8 cellular contexts compared by ENCODE assay signal in the genomic region with DNA sequence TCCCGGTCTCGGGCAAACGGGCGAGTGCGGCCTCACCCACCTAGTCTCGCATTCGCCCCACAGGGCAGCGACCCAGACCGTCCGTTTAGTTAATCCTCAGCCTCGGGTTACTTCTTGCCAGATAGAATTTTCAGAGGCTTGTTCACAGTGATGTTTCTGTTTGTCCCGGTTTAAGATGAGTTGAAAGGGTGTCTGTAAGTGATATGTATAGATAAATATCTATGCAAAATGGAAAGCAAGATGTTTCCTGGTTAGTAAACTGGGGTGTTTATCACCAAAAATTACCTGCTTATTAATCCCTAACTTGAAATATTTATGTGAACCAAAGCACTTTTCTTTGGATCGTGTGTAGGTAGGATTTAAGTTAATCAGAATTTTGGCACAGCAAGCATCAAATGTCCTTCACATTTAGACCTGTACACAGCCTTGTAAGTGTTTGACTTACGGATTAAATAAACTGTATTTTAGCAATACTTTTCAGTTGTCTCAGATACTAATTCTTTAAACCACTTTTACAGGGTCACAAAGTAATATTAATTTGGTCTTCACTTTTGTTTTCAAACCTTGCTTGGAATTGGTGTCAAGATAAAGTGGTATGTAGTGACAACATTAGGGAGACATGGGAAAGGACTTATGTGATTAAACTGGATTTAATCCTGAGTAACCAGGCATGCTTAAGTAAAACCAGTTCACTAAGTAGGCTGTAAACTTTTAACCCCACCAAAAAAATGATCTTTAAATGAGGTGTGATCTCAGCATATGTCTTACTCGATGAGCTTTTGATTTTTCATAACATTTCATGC. TPM values are rescaled to one million over a fixed set of nuclear protein-coding genes. Genes with fewer than 3 reads are reported as not detected.
DNase-seq lines count a peak whose midpoint lies in the region; ATAC-seq and TF ChIP-seq lines count a peak whose summit lies in the region.

No MANE protein-coding gene starts in this region.

- peak overlapping the region; percentile 99 for H3K27ac ChIP-seq in urinary bladder (ENCODE audit: low read depth)

- H3K36me3 ChIP-seq in urinary bladder (ENCODE audit: insufficient read depth), result no peaks in the 10 kb centered on the region

- DNase-seq in NCI-H226 (peak; percentile 18), cardiac fibroblast (ENCODE audit: low read depth in 2 of 2) (peak in 1 of 2 donors; percentile 54), lung microvascular endothelial cell (ENCODE audit: low read depth in 2 of 2) (peak; percentile 17 to 20)
- DNase-seq in activated CD8-positive, alpha-beta memory T cell treated with anti-CD3 and anti-CD28 coated beads, Interleukin-2, amount 50 U/mL, for 48 hours, result no peak

- no peak for TF ChIP-seq CTCF in cardiac fibroblast (IDR thresholded peaks at IDR 0.05; ENCODE audit: low read depth, low read length)

- ATAC-seq in HG02588 (IDR thresholded peaks at IDR 0.05; ENCODE audit: unreplicated experiment), result no peak
- no peak for ATAC-seq in HG03520 (IDR thresholded peaks at IDR 0.05; ENCODE audit: unreplicated experiment)

- peaks cover 4% of the 10 kb centered on the region for H3K4me1 ChIP-seq in urinary bladder (ENCODE audit: insufficient read depth)

- WGBS in urinary bladder, result under 1% methylated on average over 15 of the region's 15 CpGs

- H3K4me3 ChIP-seq in GM08714 (ENCODE audit: low read length), result peak overlapping the region; percentile 87
- peak overlapping the region; percentile 76 to 91 for H3K4me3 ChIP-seq in cardiac fibroblast (replicated peaks in 1 of 2; ENCODE audit: low read depth in 2 of 2, low read length in 2 of 2)
- H3K4me3 ChIP-seq in urinary bladder (ENCODE audit: low read depth, low read length), result peak overlapping the region; percentile 79

RNA-seq across cellular contexts. Expression of a gene that starts 0.9 kb away (rescaled TPM):
- total RNA-seq in lung microvascular endothelial cell (5.0 and 6.7 TPM in 2 replicates), urinary bladder (40.4 TPM)
- 11.6 TPM for polyA plus RNA-seq in urinary bladder
